ENCODE assay signal across 23 cellular contexts in genomic region chr21:32422064-32422463, GRCh38. TPM values are rescaled to one million over a fixed set of nuclear protein-coding genes. Genes with fewer than 3 reads are reported as not detected.
DNase-seq lines count a peak whose midpoint lies in the region; ATAC-seq, FAIRE-seq and TF ChIP-seq lines count a peak whose summit lies in the region.
"Had no signal": no experiment of that assay in that cellular context is flagged by ENCODE, and none has a peak within 500 bp of the region (broad histone marks: within the 10 kb centered on the region; RNA-seq: fewer than 3 reads in every experiment).

No MANE protein-coding gene starts in this region.

- H3K9ac ChIP-seq in SK-N-SH: no peak overlapping the region
- no peak overlapping the region for H3K9ac ChIP-seq in H1 (replicated peaks in 1 of 4; ENCODE audit: extremely low read depth in 1 of 4, low read depth in 3 of 4, low read length in 3 of 4)
- H3K9ac ChIP-seq: BLaER1 had no signal

- no peak overlapping the region for H2BK12ac ChIP-seq in H1 (ENCODE audit: low read depth, low read length)

- H3K9me3 Mint-ChIP-seq in HFFc6: peaks cover 5% of the 10 kb centered on the region

- peaks cover 8% of the 10 kb centered on the region; the same call in 1 of the 2 replicates for H3K9me3 ChIP-seq in SK-N-SH
- peaks cover 2 to 6% of the 10 kb centered on the region in 2 experiments; a peak in 1 of 4 replicates for H3K9me3 ChIP-seq in H1 (ENCODE audit: insufficient read depth in 2 of 2, low read depth in 1 of 2, low read length in 1 of 2)
- H3K9me3 ChIP-seq: BE2C had no signal

- FAIRE-seq in H1 (lab: Jason Lieb, UNC): no peak
- FAIRE-seq: A549, G401.6, GM12891 had no signal

- H2BK120ac ChIP-seq in H1 (replicated peaks; ENCODE audit: low read depth, low read length): no peak overlapping the region

- peaks cover 0 to 21% of the 10 kb centered on the region in 2 experiments; a peak in 2 of 4 replicates for H3K4me1 ChIP-seq in SK-N-SH (ENCODE audit: control insufficient read depth in 1 of 2, insufficient read depth in 2 of 2, low read depth in 1 of 2, low read length in 1 of 2)
- H3K4me1 ChIP-seq in ACC112 (ENCODE audit: control insufficient read depth, insufficient read depth, low read length, unreplicated experiment): peaks cover 39% of the 10 kb centered on the region
- H3K4me1 ChIP-seq in H1 (replicated peaks in 1 of 4; ENCODE audit: control insufficient read depth in 3 of 4, insufficient read depth in 4 of 4, low read length in 3 of 4): no peaks in the 10 kb centered on the region; a peak in 2 of 7 replicates
- H3K4me1 ChIP-seq: BE2C, BLaER1 had no signal

- H3K4me1 Mint-ChIP-seq in HFFc6 (ENCODE audit: low read depth): peaks cover 54% of the 10 kb centered on the region

- H3K56ac ChIP-seq in H1 (replicated peaks; ENCODE audit: insufficient read length, low read depth, low read length): no peak overlapping the region

- POLR2A ChIA-PET in SK-N-SH (lab: Yijun Ruan, JAX): no interaction called here
- POLR2A ChIA-PET in H1 (lab: Charles Lee; ENCODE audit: partially characterized antibody): no interaction called here

- H3K27me3 Mint-ChIP-seq in HFFc6 (ENCODE audit: insufficient read depth): peaks cover 2% of the 10 kb centered on the region
- H3K27me3 Mint-ChIP-seq: CD4-positive, alpha-beta memory T cell; CD4-positive, CD25-positive, alpha-beta regulatory T cell; CD8-positive, alpha-beta memory T cell had no signal

- H3K27ac ChIP-seq in SK-N-SH (ENCODE audit: low read depth in 2 of 2, low read length in 1 of 2) (no peak overlapping the region; a peak in 1 of 4 replicates), ACC112 (ENCODE audit: low read depth, low read length) (0 out of 2 replicates have a peak overlapping the region, but pooled peaks have one; percentile 82), H1 (ENCODE audit: low read depth, low read length) (no peak overlapping the region)
- H3K27ac ChIP-seq: 22Rv1, BLaER1 had no signal

- H3K14ac ChIP-seq in H1 (ENCODE audit: insufficient read length): no peak overlapping the region

- H3K4me3 Mint-ChIP-seq in HFFc6: no peak overlapping the region; the same call in 1 of the 2 replicates
- H3K4me3 Mint-ChIP-seq: CD14-positive monocyte; CD4-positive, alpha-beta memory T cell; CD4-positive, CD25-positive, alpha-beta regulatory T cell had no signal

- peaks cover 9% of the 10 kb centered on the region for H3K36me3 Mint-ChIP-seq in HFFc6 (ENCODE audit: low read depth)
- H3K36me3 Mint-ChIP-seq: CD14-positive monocyte had no signal

- H2AK5ac ChIP-seq in H1 (ENCODE audit: low read depth, low read length): no peak overlapping the region

- CTCF ChIA-PET in SK-N-SH (lab: Yijun Ruan, JAX): no interaction called here
- CTCF ChIA-PET in H1 (lab: Charles Lee; ENCODE audit: partially characterized antibody): interaction anchor here (0.9 kb wide), 1 partner anchor 35 kb away, joined by 3 read pairs; no protein-coding TSS in a partner anchor

- H4K8ac ChIP-seq in H1 (ENCODE audit: extremely low read depth, insufficient read depth, low read length): no peak overlapping the region

- H3K4me3 ChIP-seq in SK-N-SH (ENCODE audit: low read depth in 2 of 2, low read length in 1 of 2) (no peak overlapping the region), ACC112 (ENCODE audit: low read depth, low read length) (no peak overlapping the region), H1 (ENCODE audit: extremely low read depth in 1 of 4, insufficient read depth in 2 of 4, low read depth in 3 of 4, low read length in 4 of 4) (no peak overlapping the region)
- H3K4me3 ChIP-seq: A549, BLaER1 had no signal

- no peak overlapping the region for H4K5ac ChIP-seq in H1 (ENCODE audit: insufficient read length, low read depth, low read length)

- H3K9me2 ChIP-seq in SK-N-SH: no peaks in the 10 kb centered on the region

- H3K4me2 ChIP-seq in SK-N-SH (no peak overlapping the region), H1 (ENCODE audit: insufficient read depth in 1 of 2, low read depth in 2 of 2, low read length in 2 of 2) (no peak overlapping the region)
- H3K4me2 ChIP-seq: A549, BLaER1 had no signal

- ATAC-seq in SK-N-SH treated with all-trans-retinoic acid at 6 μM for 48 hours: no peak
- ATAC-seq: A549 had no signal

- H3K23ac ChIP-seq in H1 (ENCODE audit: insufficient read length): no peak overlapping the region

- no peaks in the 10 kb centered on the region for H3K79me1 ChIP-seq in H1 (ENCODE audit: low read depth, low read length)

- H3K27ac Mint-ChIP-seq in HFFc6: peak overlapping the region; percentile 36; the same call in 1 of the 2 replicates
- H3K27ac Mint-ChIP-seq: CD4-positive, CD25-positive, alpha-beta regulatory T cell had no signal

- H3K4ac ChIP-seq in H1 (replicated peaks; ENCODE audit: insufficient read length, low read depth, low read length): no peak overlapping the region

- H3F3A ChIP-seq in SK-N-SH (replicated peaks; ENCODE audit: insufficient read depth): peaks cover 39% of the 10 kb centered on the region

- H3K27me3 ChIP-seq in SK-N-SH (ENCODE audit: insufficient read depth): no peaks in the 10 kb centered on the region
- H3K27me3 ChIP-seq in ACC112 (ENCODE audit: insufficient read depth, low read length): no peaks in the 10 kb centered on the region
- H3K27me3 ChIP-seq in H1 (replicated peaks in 1 of 4; ENCODE audit: control insufficient read depth in 3 of 4, extremely low read depth in 1 of 4, insufficient read depth in 3 of 4, low read length in 3 of 4): no peaks in the 10 kb centered on the region
- H3K27me3 ChIP-seq: BLaER1 had no signal

- H3K36me3 ChIP-seq in SK-N-SH (replicated peaks in 1 of 2; ENCODE audit: control insufficient read depth in 1 of 2, insufficient read depth in 2 of 2, low read length in 1 of 2) (peaks cover 0 to 14% of the 10 kb centered on the region in 2 experiments), ACC112 (ENCODE audit: insufficient read depth, low read length) (peaks cover 16% of the 10 kb centered on the region), H1 (ENCODE audit: control insufficient read depth in 2 of 4, insufficient read depth in 4 of 4, low read length in 3 of 4) (no peaks in the 10 kb centered on the region)
- H3K36me3 ChIP-seq: BE2C, BLaER1 had no signal

- no peak for DNase-seq in SK-N-SH
- DNase-seq in HFFc6: no peak
- DNase-seq in H1 (ENCODE audit: low read depth in 1 of 2, low spot score in 2 of 2): no peak
- no peak for DNase-seq in GM19238 (ENCODE audit: insufficient read length, low spot score)
- DNase-seq in kidney glomerular epithelial cell (lab: John Stamatoyannopoulos, UW): no peak
- DNase-seq in NCI-H2196 treated with DMSO at 0.1 percent for 48 hours (lab: John Stamatoyannopoulos, UW; ENCODE audit: unreplicated experiment): no peak
- DNase-seq: ACHN; BE2C; C1 segment of cervical spinal cord; CD4-positive, alpha-beta memory T cell; CD4-positive, CD25-positive, alpha-beta regulatory T cell; CD8-positive, alpha-beta memory T cell; COR-L47; DMS79 treated with DMSO at 0.1 percent for 48 hours; GF-D8 had no signal

- TF ChIP-seq RAD21 in SK-N-SH (IDR thresholded peaks at IDR 0.05; ENCODE audit: low read length) (no peak), H1 (IDR thresholded peaks at IDR 0.05 in 1 of 2, conservative IDR thresholded peaks at IDR 0.05 in 1 of 2; ENCODE audit: low read depth in 2 of 2, low read length in 2 of 2) (no peak)

- H2BK20ac ChIP-seq in H1 (ENCODE audit: low read length): no peak overlapping the region

- H4K20me1 ChIP-seq in SK-N-SH (ENCODE audit: insufficient read depth) (no peaks in the 10 kb centered on the region), H1 (replicated peaks in 1 of 2; ENCODE audit: control insufficient read depth in 1 of 2, insufficient read depth in 2 of 2, low read length in 2 of 2) (no peaks in the 10 kb centered on the region)
- H4K20me1 ChIP-seq: BLaER1 had no signal

- H2AFZ ChIP-seq in SK-N-SH (ENCODE audit: low read depth) (no peak overlapping the region), ACC112 (ENCODE audit: low read length, unreplicated experiment) (no peak overlapping the region), H1 (ENCODE audit: low read length) (no peak overlapping the region)

- no peaks in the 10 kb centered on the region for H3K23me2 ChIP-seq in H1 (ENCODE audit: low read depth, low read length)

- no peak overlapping the region for H3K18ac ChIP-seq in H1 (ENCODE audit: extremely low read depth, low read length)

- no peak for TF ChIP-seq CTCF in SK-N-SH (IDR thresholded peaks at IDR 0.05)
- TF ChIP-seq CTCF in HFFc6 (IDR thresholded peaks at IDR 0.05): no peak
- TF ChIP-seq CTCF in H1 (IDR thresholded peaks at IDR 0.05; ENCODE audit: control extremely low read depth in 1 of 3, insufficient read depth in 1 of 3, low read depth in 1 of 3, low read length in 3 of 3): no peak

- TF ChIP-seq POLR2A in H1 (IDR thresholded peaks at IDR 0.05; ENCODE audit: control extremely low read depth in 1 of 2, low read depth in 2 of 2, low read length in 2 of 2): no peak

- WGBS in SK-N-SH (ENCODE audit: low lambda C conversion rate): 97% methylated on average over 2 of the region's 2 CpGs
- 91% methylated on average over 2 of the region's 2 CpGs; no CpG with 5 or more reads in 1 of the 2 experiments for WGBS in H1 (ENCODE audit: extremely low coverage in 1 of 2, insufficient coverage in 1 of 2, insufficient read length in 1 of 2, insufficient replicate concordance in 2 of 2, low coverage in 1 of 2, low lambda C conversion rate in 2 of 2, missing lambda C conversion rate in 1 of 2), 2 experiments

- H2BK15ac ChIP-seq in H1 (ENCODE audit: low read length): no peak overlapping the region

- TF ChIP-seq EP300 in SK-N-SH (IDR thresholded peaks at IDR 0.05; ENCODE audit: borderline replicate concordance in 1 of 2, low read depth in 1 of 2, low read length in 1 of 2) (no peak), H1 (IDR thresholded peaks at IDR 0.05; ENCODE audit: borderline replicate concordance in 1 of 2, low read depth in 2 of 2, low read length in 2 of 2) (no peak)

- H4K91ac ChIP-seq in H1 (replicated peaks; ENCODE audit: insufficient read length, low read length): no peak overlapping the region

- H3K79me2 ChIP-seq in SK-N-SH (ENCODE audit: insufficient read depth): peaks cover 76% of the 10 kb centered on the region
- H3K79me2 ChIP-seq in ACC112 (ENCODE audit: control insufficient read depth, insufficient read depth, low read length, unreplicated experiment): peaks cover 73% of the 10 kb centered on the region
- no peaks in the 10 kb centered on the region for H3K79me2 ChIP-seq in H1 (ENCODE audit: control insufficient read depth in 1 of 2, insufficient read depth in 2 of 2, low read length in 2 of 2)

- H2BK5ac ChIP-seq in H1 (ENCODE audit: low read depth, low read length): no peak overlapping the region

RNA-seq across cellular contexts. Expression of gene EVA1C, which starts 9.6 kb away (rescaled TPM):
- polyA plus RNA-seq in SK-N-SH (2012; rRNA removed) (9.5 and 10.1 TPM in 2 replicates), H1 (2011; rRNA removed) (1.9 and 2.6 TPM in 2 replicates)
- 9.0 and 9.9 TPM in 2 replicates for polyA plus RNA-seq in SK-N-SH (2012; cell fraction: cytosol; rRNA removed)
- polyA plus RNA-seq in SK-N-SH (2012; cell fraction: nucleus; rRNA removed): 11.5 and 12.6 TPM in 2 replicates
- total RNA-seq in HFFc6 (2021; fragmentation: NEBNext Ultra II Directional; extraction: Animal tissue kit (Norgen Biotek cat#: 25700)): 10 to 100 TPM in 4 of 6 experiments, 1 to 10 TPM in 2; 2.7 to 13.8 (median 11.3) TPM
- total RNA-seq in H1 (2021; fragmentation: NEBNext Ultra II Directional; extraction: Animal tissue kit (Norgen Biotek cat#: 25700)): 3.6 and 4.3 TPM in 2 replicates
- polyA plus RNA-seq in H1 (2011; cell fraction: cytosol; rRNA removed): 1.9 TPM
- polyA plus RNA-seq in H1 (2011; cell fraction: nucleus; rRNA removed): 2.6 TPM
- polyA plus RNA-seq in H1 (2012, experiment 1 of 2): 4.8 to 6.3 TPM (median 6.1 TPM) in 4 replicates
- polyA plus RNA-seq in H1 (2012, experiment 2 of 2): 4.0 TPM
- 2.7 TPM for polyA plus RNA-seq in H1 (2013, experiment 1 of 2)
- 2.5 TPM for polyA plus RNA-seq in H1 (2013, experiment 2 of 2)
- polyA minus RNA-seq in H1 (2011; rRNA and poly(A)+ RNA removed): 2.7 and 6.4 TPM in 2 replicates
- polyA minus RNA-seq in H1 (2011; cell fraction: cytosol; rRNA and poly(A)+ RNA removed): 1.3 TPM
- polyA minus RNA-seq in H1 (2011; cell fraction: nucleus; rRNA and poly(A)+ RNA removed): 5.2 TPM

RNA-seq across cellular contexts. Expression of gene URB1, which starts 29.3 kb away (rescaled TPM):
- polyA plus RNA-seq in SK-N-SH (2012; rRNA removed) (9.9 and 12.5 TPM in 2 replicates), H1 (2011; rRNA removed) (8.1 and 10.1 TPM in 2 replicates)
- 4.7 and 6.4 TPM in 2 replicates for polyA plus RNA-seq in SK-N-SH (2012; cell fraction: cytosol; rRNA removed)
- polyA plus RNA-seq in SK-N-SH (2012; cell fraction: nucleus; rRNA removed): 19.7 and 25.3 TPM in 2 replicates
- 10 to 100 TPM; 18.4 to 27.0 (median 22.4) TPM for total RNA-seq in HFFc6 (2021; fragmentation: NEBNext Ultra II Directional; extraction: Animal tissue kit (Norgen Biotek cat#: 25700))
- total RNA-seq in H1 (2021; fragmentation: NEBNext Ultra II Directional; extraction: Animal tissue kit (Norgen Biotek cat#: 25700)): 28.2 and 28.9 TPM in 2 replicates
- polyA plus RNA-seq in H1 (2011; cell fraction: cytosol; rRNA removed): 8.1 TPM
- polyA plus RNA-seq in H1 (2011; cell fraction: nucleus; rRNA removed): 19.7 TPM
- 13.8 to 16.7 TPM (median 15.8 TPM) in 4 replicates for polyA plus RNA-seq in H1 (2012, experiment 1 of 2)
- 6.4 TPM for polyA plus RNA-seq in H1 (2012, experiment 2 of 2)
- polyA plus RNA-seq in H1 (2013, experiment 1 of 2): 10.6 TPM
- polyA plus RNA-seq in H1 (2013, experiment 2 of 2): 9.4 TPM
- 31.1 and 35.5 TPM in 2 replicates for polyA minus RNA-seq in H1 (2011; rRNA and poly(A)+ RNA removed)
- 20.4 TPM for polyA minus RNA-seq in H1 (2011; cell fraction: cytosol; rRNA and poly(A)+ RNA removed)
- polyA minus RNA-seq in H1 (2011; cell fraction: nucleus; rRNA and poly(A)+ RNA removed): 29.3 TPM
